In the genomic region with DNA sequence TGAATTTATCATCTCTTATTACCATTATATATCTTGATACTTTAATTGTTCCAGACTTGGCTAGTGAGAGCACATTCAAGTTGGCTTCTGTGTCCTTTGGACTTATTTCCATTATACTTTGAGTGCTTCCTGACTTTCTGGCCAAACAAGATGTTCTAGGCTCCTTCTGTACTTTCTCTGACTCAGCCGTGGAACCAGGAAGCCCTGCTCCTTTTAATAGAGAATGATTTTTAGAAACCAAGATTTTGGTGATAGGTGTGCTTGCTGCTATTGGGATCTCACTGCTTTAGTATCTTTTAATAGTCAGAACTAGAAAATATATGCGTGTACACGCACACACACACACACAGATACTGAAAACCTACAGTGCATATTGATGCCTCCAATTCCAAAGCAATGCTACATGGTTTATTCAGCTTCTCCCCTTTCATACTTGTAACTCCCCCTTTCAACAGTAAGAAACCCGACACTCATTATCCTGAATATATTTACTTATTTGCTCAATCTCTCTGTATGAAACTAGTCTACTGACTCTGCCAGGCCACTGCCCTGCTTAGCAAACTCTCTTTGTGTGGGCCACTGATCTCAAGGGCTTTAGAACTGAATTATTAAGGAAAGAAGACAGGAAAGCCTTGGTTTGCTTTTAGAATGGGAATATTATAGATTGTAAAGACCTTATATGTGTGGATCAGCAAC, we compare ENCODE assay signal across 13 cellular contexts. TPM values are rescaled to one million over a fixed set of nuclear protein-coding genes. Genes with fewer than 3 reads are reported as not detected.
A peak's percentile ranks its signal among the peaks of the same experiment; 100 is the strongest.
DNase-seq lines count a peak whose midpoint lies in the region; TF ChIP-seq lines count a peak whose summit lies in the region.
"Had no signal": no experiment of that assay in that cellular context is flagged by ENCODE, and none has a peak within 500 bp of the region (broad histone marks: within the 10 kb centered on the region; RNA-seq: fewer than 3 reads in every experiment).

No MANE protein-coding gene starts in this region.

- TF ChIP-seq CTCF in transverse colon (IDR thresholded peaks at IDR 0.05): no peak

- no peak overlapping the region for H3K4me3 ChIP-seq in transverse colon
- H3K4me3 ChIP-seq: sigmoid colon had no signal

- TF ChIP-seq EP300 in transverse colon (IDR thresholded peaks at IDR 0.05; ENCODE audit: low read depth): no peak

- no peaks in the 10 kb centered on the region for H3K36me3 ChIP-seq in transverse colon
- H3K36me3 ChIP-seq: sigmoid colon had no signal

- no peaks in the 10 kb centered on the region for H3K9me3 ChIP-seq in transverse colon
- H3K9me3 ChIP-seq: sigmoid colon had no signal

- no peaks in the 10 kb centered on the region for H3K27me3 ChIP-seq in transverse colon
- H3K27me3 ChIP-seq: sigmoid colon had no signal

- no peak for TF ChIP-seq POLR2A in transverse colon (IDR thresholded peaks at IDR 0.05)

- H3K27ac ChIP-seq in transverse colon: peak overlapping the region in 3 of 4 donors; percentile 27 to 78 (median 61)
- H3K27ac ChIP-seq: sigmoid colon had no signal

- intact Hi-C loops in transverse colon (cut with DNase I; ENCODE audit: low total_unique reads): no loop called here

- DNase-seq in NCI-H2171 treated with DMSO at 0.1 percent for 48 hours (lab: John Stamatoyannopoulos, UW) (peak; percentile 35), NCI-H2171 (lab: John Stamatoyannopoulos, UW) (no peak), NCI-H748 treated with DMSO at 0.1 percent for 48 hours (lab: John Stamatoyannopoulos, UW) (peak; percentile 57), fibroblast of gingiva (ENCODE audit: low read depth) (peak; percentile 11), transverse colon (no peak), retina (no peak), SKM-1 treated with dmso at 0.1 percent for 144 hours (lab: John Stamatoyannopoulos, UW; ENCODE audit: unreplicated experiment) (no peak), superior temporal gyrus (ENCODE audit: extremely low spot score) (no peak)
- DNase-seq: activated CD8-positive, alpha-beta T cell treated with anti-CD3 and anti-CD28 coated beads, Interleukin-2, amount 10 ng/mL, durations not matched to agents 7 days and 5 days; activated gamma-delta T cell; head of caudate nucleus; NCI-H1048; sigmoid colon had no signal

- peaks cover 0 to 11% (median 0%) of the 10 kb centered on the region in 4 donors for H3K4me1 ChIP-seq in transverse colon
- H3K4me1 ChIP-seq: sigmoid colon had no signal

- WGBS in transverse colon (ENCODE audit: low coverage in 1 of 2), 2 donors: 83% methylated on average over 4 of the region's 4 CpGs

- in situ Hi-C loops in transverse colon (cut with MboI; ENCODE audit: low pct_ligation_motif_present in 1 of 4, low pct_unique_long_range_greater_than_20kb in 1 of 4, low sequenced_read_pairs in 3 of 4): loop anchor here in 1 of 4 donors (10.0 kb wide), 1 partner anchor 47 kb away; a partner anchor contains a TSS

RNA-seq across cellular contexts. Expression of a gene that starts 42.7 kb away (rescaled TPM):
- total RNA-seq in transverse colon: 100 to 1,000 TPM; 149 to 430 (median 319) TPM

Comparison
In these comparisons a context has a peak if more than half of its experiments do, and no peak if none do; other contexts are left out.
1. DNase-seq: peak in NCI-H2171 treated with DMSO at 0.1 percent for 48 hours (single experiment), NCI-H748 treated with DMSO at 0.1 percent for 48 hours (single experiment) and fibroblast of gingiva (single experiment); none in NCI-H2171 (single experiment), transverse colon (single experiment), retina (single experiment), SKM-1 treated with dmso at 0.1 percent for 144 hours (single experiment) and superior temporal gyrus (single experiment).